26 cellular contexts compared by ENCODE assay signal in genomic region chr3:38254872-38255271, GRCh38. TPM values are rescaled to one million over a fixed set of nuclear protein-coding genes. Genes with fewer than 3 reads are reported as not detected.
DNase-seq lines count a peak whose midpoint lies in the region; ATAC-seq, FAIRE-seq and TF ChIP-seq lines count a peak whose summit lies in the region.
"Had no signal": no experiment of that assay in that cellular context is flagged by ENCODE, and none has a peak within 500 bp of the region (broad histone marks: within the 10 kb centered on the region; RNA-seq: fewer than 3 reads in every experiment).

No MANE protein-coding gene starts in this region.

- in situ Hi-C loops in K562 (cut with MboI): no loop called here

- H3K4me3 ChIP-seq in breast epithelium: no peak overlapping the region
- H3K4me3 ChIP-seq in K562: no peak overlapping the region
- no peak overlapping the region for H3K4me3 ChIP-seq in subcutaneous abdominal adipose tissue (ENCODE audit: low read depth in 1 of 5, low read length in 5 of 5)
- H3K4me3 ChIP-seq: PC-9, SJCRH30 had no signal

- TF ChIP-seq CTCF in MCF 10A (IDR thresholded peaks at IDR 0.05; ENCODE audit: unreplicated experiment) (no peak), breast epithelium (IDR thresholded peaks at IDR 0.05) (no peak), K562 (IDR thresholded peaks at IDR 0.05 in 2 of 3, conservative IDR thresholded peaks at IDR 0.05 in 1 of 3; ENCODE audit: insufficient read depth in 2 of 3, low read depth in 1 of 3, low read length in 3 of 3) (no peak)

- no peaks in the 10 kb centered on the region for H3K27me3 ChIP-seq in breast epithelium
- no peaks in the 10 kb centered on the region for H3K27me3 ChIP-seq in K562 (ENCODE audit: control insufficient read depth in 2 of 2, insufficient read depth in 2 of 2, low read length in 2 of 2)
- H3K27me3 ChIP-seq in subcutaneous abdominal adipose tissue (ENCODE audit: control insufficient read depth in 5 of 5, insufficient read depth in 4 of 5, low read length in 5 of 5): no peaks in the 10 kb centered on the region
- H3K27me3 ChIP-seq: SJCRH30 had no signal

- H3K27ac Mint-ChIP-seq in activated CD4-positive, alpha-beta T cell treated with anti-CD3 and anti-CD28 coated beads for 36 hours: no peak overlapping the region
- H3K27ac Mint-ChIP-seq in MCF 10A (ENCODE audit: low read depth, unreplicated experiment): no peak overlapping the region

- TF ChIP-seq POLR2A in breast epithelium (IDR thresholded peaks at IDR 0.05): no peak
- no peak for TF ChIP-seq POLR2A in K562 (conservative IDR thresholded peaks at IDR 0.05)

- peak; percentile 16 for DNase-seq in activated CD4-positive, alpha-beta T cell treated with anti-CD3 and anti-CD28 coated beads for 36 hours
- DNase-seq in activated CD4-positive, alpha-beta T cell treated with anti-CD3 and anti-CD28 coated beads for 4 hours: no peak
- DNase-seq in MCF 10A (ENCODE audit: unreplicated experiment): no peak
- no peak for DNase-seq in breast epithelium (ENCODE audit: low spot score in 2 of 2)
- no peak for DNase-seq in K562 (ENCODE audit: extremely low read depth in 1 of 4, low spot score in 3 of 4)
- DNase-seq in cortex of kidney (lab: John Stamatoyannopoulos, UW): no peak
- DNase-seq: 8988T, DMS153, DND-41, GOT3, HCEC 1CT, IMR-90, NCI-H1048, NCI-H1417, NCI-H1694, NCI-H2081, NCI-H2227 treated with DMSO at 0.1 percent for 48 hours, NCI-H526 treated with DMSO at 0.1 percent for 48 hours, PC-9, SJCRH30 had no signal

- CTCF ChIA-PET in activated CD4-positive, alpha-beta T cell treated with anti-CD3 and anti-CD28 coated beads for 36 hours (lab: Charles Lee): no interaction called here
- CTCF ChIA-PET in MCF 10A (lab: Yijun Ruan, JAX): interaction anchor here (0.5 to 0.8 kb wide), 2 partner anchors 32 to 84 kb away, joined by 3 to 4 read pairs; no protein-coding TSS in a partner anchor
- CTCF ChIA-PET in K562 (lab: Yijun Ruan, JAX; ENCODE audit: low intra/inter-chr PET ratio): no interaction called here

- no peak for TF ChIP-seq EP300 in K562 (IDR thresholded peaks at IDR 0.05; ENCODE audit: low read length)

- H4K20me1 ChIP-seq in K562 (replicated peaks; ENCODE audit: control insufficient read depth, insufficient read depth, low read length): no peaks in the 10 kb centered on the region

- H3K36me3 ChIP-seq in breast epithelium: peaks cover 6% of the 10 kb centered on the region
- peaks cover 52% of the 10 kb centered on the region for H3K36me3 ChIP-seq in K562 (ENCODE audit: control insufficient read depth, insufficient read depth, low read length)
- peaks cover 24 to 48% (median 39%) of the 10 kb centered on the region in 5 donors for H3K36me3 ChIP-seq in subcutaneous abdominal adipose tissue (ENCODE audit: control insufficient read depth in 5 of 5, insufficient read depth in 5 of 5, low read length in 5 of 5)
- H3K36me3 ChIP-seq: SJCRH30 had no signal

- no peak overlapping the region for H3K4me2 ChIP-seq in K562 (ENCODE audit: insufficient read depth, low read length)
- H3K4me2 ChIP-seq: KMS-11, PC-9 had no signal

- WGBS in K562 (ENCODE audit: insufficient coverage, low coverage, missing lambda C conversion rate): 60% methylated on average over 2 of the region's 2 CpGs

- intact Hi-C loops in activated CD4-positive, alpha-beta T cell treated with anti-CD3 and anti-CD28 coated beads for 36 hours (cut with DNase I, micrococcal nuclease): no loop called here
- intact Hi-C loops in MCF 10A (cut with micrococcal nuclease): no loop called here
- intact Hi-C loops in breast epithelium (cut with DNase I; ENCODE audit: low total_unique reads): no loop called here
- intact Hi-C loops in K562 (cut with micrococcal nuclease): loop anchor here (10.0 kb wide), 1 partner anchor 120 kb away; the partner anchor contains the start of genes ACAA1 and MYD88

- no peaks in the 10 kb centered on the region for H3K9me1 ChIP-seq in K562 (ENCODE audit: control insufficient read depth, insufficient read depth, low read length)

- POLR2A ChIA-PET in activated CD4-positive, alpha-beta T cell treated with anti-CD3 and anti-CD28 coated beads for 36 hours (lab: Charles Lee): no interaction called here
- POLR2A ChIA-PET in MCF 10A (lab: Yijun Ruan, JAX) (no interaction called here), K562 (lab: Yijun Ruan, JAX) (interaction anchor here (1.0 kb wide), 1 partner anchor 17 kb away, joined by 3 read pairs; no protein-coding TSS in a partner anchor)

- peaks cover 45% of the 10 kb centered on the region for H3K4me1 Mint-ChIP-seq in activated CD4-positive, alpha-beta T cell treated with anti-CD3 and anti-CD28 coated beads for 36 hours
- H3K4me1 Mint-ChIP-seq in MCF 10A (ENCODE audit: insufficient read depth, unreplicated experiment): no peaks in the 10 kb centered on the region

- ATAC-seq in activated CD4-positive, alpha-beta T cell treated with anti-CD3 and anti-CD28 coated beads for 36 hours: peak; percentile 67
- ATAC-seq in K562 (no peak; the same call in 2 of the 3 replicates), HG03469 (IDR thresholded peaks at IDR 0.05; ENCODE audit: unreplicated experiment) (no peak)
- ATAC-seq: Right ventricle myocardium inferior had no signal

- BruUV-seq in MCF 10A (replicated peaks; lab: Mats Ljungman, UMichigan) (TSS peak; percentile 24), K562 (replicated peaks; lab: Mats Ljungman, UMichigan) (no TSS peak)

- no peaks in the 10 kb centered on the region for H3K9me3 Mint-ChIP-seq in activated CD4-positive, alpha-beta T cell treated with anti-CD3 and anti-CD28 coated beads for 36 hours (ENCODE audit: low read depth)
- no peaks in the 10 kb centered on the region for H3K9me3 Mint-ChIP-seq in MCF 10A (ENCODE audit: unreplicated experiment)

- no peak for TF ChIP-seq RAD21 in K562 (CRISPR knock-in tag; conservative IDR thresholded peaks at IDR 0.05 in 1 of 2, IDR thresholded peaks at IDR 0.05 in 1 of 2)

- H3K9ac ChIP-seq in K562 (ENCODE audit: insufficient read depth in 1 of 2, low read depth in 2 of 2, low read length in 2 of 2): no peak overlapping the region
- no peak overlapping the region for H3K9ac ChIP-seq in subcutaneous abdominal adipose tissue (ENCODE audit: low read length in 5 of 5)
- H3K9ac ChIP-seq: KMS-11 had no signal

- H3K4me3 Mint-ChIP-seq in activated CD4-positive, alpha-beta T cell treated with anti-CD3 and anti-CD28 coated beads for 36 hours: no peak overlapping the region
- H3K4me3 Mint-ChIP-seq in MCF 10A (ENCODE audit: unreplicated experiment): no peak overlapping the region

- no peaks in the 10 kb centered on the region for H3K9me3 ChIP-seq in breast epithelium
- no peaks in the 10 kb centered on the region for H3K9me3 ChIP-seq in K562 (replicated peaks; ENCODE audit: control insufficient read depth, insufficient read depth, low read depth, low read length)
- H3K9me3 ChIP-seq in subcutaneous abdominal adipose tissue (ENCODE audit: control insufficient read depth in 5 of 5, low read length in 5 of 5): no peaks in the 10 kb centered on the region
- H3K9me3 ChIP-seq: SJCRH30 had no signal

- no peaks in the 10 kb centered on the region for H3K79me2 ChIP-seq in K562 (ENCODE audit: control insufficient read depth, insufficient read depth, low read length)

- no peaks in the 10 kb centered on the region for H3K27me3 Mint-ChIP-seq in activated CD4-positive, alpha-beta T cell treated with anti-CD3 and anti-CD28 coated beads for 36 hours
- H3K27me3 Mint-ChIP-seq in MCF 10A (ENCODE audit: insufficient read depth, unreplicated experiment): no peaks in the 10 kb centered on the region

- H3K4me1 ChIP-seq in breast epithelium: no peaks in the 10 kb centered on the region
- 0 out of 5 replicates have a peak, but pooled peaks cover 0 to 3% of the 10 kb centered on the region in 2 experiments for H3K4me1 ChIP-seq in K562 (replicated peaks in 1 of 2; ENCODE audit: control insufficient read depth in 2 of 2, insufficient read depth in 2 of 2, low read length in 2 of 2)
- peaks cover 3 to 27% (median 19%) of the 10 kb centered on the region in 5 donors for H3K4me1 ChIP-seq in subcutaneous abdominal adipose tissue (ENCODE audit: control insufficient read depth in 5 of 5, insufficient read depth in 5 of 5, low read length in 5 of 5)
- H3K4me1 ChIP-seq: SJCRH30 had no signal

- H3K27ac ChIP-seq in breast epithelium (no peak overlapping the region), K562 (ENCODE audit: extremely low read depth, low read depth, low read length) (no peak overlapping the region), subcutaneous abdominal adipose tissue (ENCODE audit: low read depth, low read length) (peak overlapping the region; percentile 68)
- H3K27ac ChIP-seq: KMS-11, PC-9, SJCRH30 had no signal

- peaks cover 47% of the 10 kb centered on the region for H3K36me3 Mint-ChIP-seq in activated CD4-positive, alpha-beta T cell treated with anti-CD3 and anti-CD28 coated beads for 36 hours (ENCODE audit: low read depth)
- H3K36me3 Mint-ChIP-seq in MCF 10A (ENCODE audit: insufficient read depth, unreplicated experiment): peaks cover 71% of the 10 kb centered on the region

- no peak overlapping the region for H2AFZ ChIP-seq in K562 (ENCODE audit: low read depth, low read length)
- H2AFZ ChIP-seq: PC-9 had no signal

- FAIRE-seq in K562 (lab: Jason Lieb, UNC): no peak
- FAIRE-seq: GM18507 had no signal

RNA-seq across cellular contexts. Expression of gene SLC22A13, which starts 10.7 kb away (rescaled TPM):
- under 1 TPM; 0.21 TPM for total RNA-seq in activated CD4-positive, alpha-beta T cell treated with anti-CD3 and anti-CD28 coated beads for 36 hours
- total RNA-seq in MCF 10A (2022) (1.7 and 1.9 TPM in 2 replicates), breast epithelium (under 1 TPM in 2 of 3 donors, not detected in 1; 0.48 to 0.59 TPM), K562 (2014; rRNA removed) (not detected in 2 replicates), K562 (2014; rRNA removed; fragmentation: Illumina TruSeq; extraction: Trizol) (0.13 and 0.18 TPM in 2 replicates), K562 (2015; rRNA removed; fragmentation: Illumina TruSeq; extraction: Trizol) (0.30 and 0.36 TPM in 2 replicates), K562 (2021) (0.29 and 0.49 TPM in 2 replicates)
- 0.79 and 2.3 TPM in 2 replicates for total RNA-seq in K562 (2011; cell fraction: chromatin; rRNA removed; ENCODE audit: low replicate concordance)
- total RNA-seq in K562 (2011; cell fraction: nucleolus; rRNA removed): 0.92 and 1.8 TPM in 2 replicates
- 0.88 and 1.6 TPM in 2 replicates for total RNA-seq in K562 (2011; cell fraction: nucleoplasm; rRNA removed)
- polyA plus RNA-seq in K562 (2011; rRNA removed) (0.15 and 0.19 TPM in 2 replicates), K562 (2014; fragmentation: Illumina TruSeq; extraction: Trizol) (0.07 and 0.15 TPM in 2 replicates), K562 (2014; fragmentation: Nextera tagmentation; extraction: Ambion mirVana) (not detected), K562 (2014; rRNA removed) (0.09 TPM in 1 of 2 replicates, not detected in the other)
- polyA plus RNA-seq in K562 (2011; cell fraction: cytosol; rRNA removed): 0.07 and 0.19 TPM in 2 replicates
- 1.2 and 1.3 TPM in 2 replicates for polyA plus RNA-seq in K562 (2011; cell fraction: nucleus; rRNA removed)
- polyA plus RNA-seq in K562 (2012): 0.25 and 0.28 TPM in 2 replicates
- polyA minus RNA-seq in K562 (2011; rRNA and poly(A)+ RNA removed): 0.27 and 0.46 TPM in 2 replicates
- not detected in 2 replicates for polyA minus RNA-seq in K562 (2011; cell fraction: cytosol; rRNA and poly(A)+ RNA removed)
- 0.56 and 0.81 TPM in 2 replicates for polyA minus RNA-seq in K562 (2011; cell fraction: nucleus; rRNA and poly(A)+ RNA removed)
- total RNA-seq: Right ventricle myocardium inferior, RPMI7951 had no signal

RNA-seq across cellular contexts. Expression of gene SLC22A14, which starts 27.2 kb away (rescaled TPM):
- total RNA-seq in activated CD4-positive, alpha-beta T cell treated with anti-CD3 and anti-CD28 coated beads for 36 hours: not detected
- total RNA-seq in MCF 10A (2022): 0.44 and 0.64 TPM in 2 replicates
- under 1 TPM in 1 of 3 donors, not detected in 2; 0.29 TPM for total RNA-seq in breast epithelium
- not detected in 2 replicates for total RNA-seq in K562 (2011; cell fraction: chromatin; rRNA removed; ENCODE audit: low replicate concordance)
- not detected in 2 replicates for total RNA-seq in K562 (2011; cell fraction: nucleolus; rRNA removed)
- not detected in 2 replicates for total RNA-seq in K562 (2011; cell fraction: nucleoplasm; rRNA removed)
- total RNA-seq in K562 (2014; rRNA removed): not detected in 2 replicates
- not detected in 2 replicates for total RNA-seq in K562 (2014; rRNA removed; fragmentation: Illumina TruSeq; extraction: Trizol)
- total RNA-seq in K562 (2015; rRNA removed; fragmentation: Illumina TruSeq; extraction: Trizol): 0.07 TPM in 1 of 2 replicates, not detected in the other
- not detected in 2 replicates for total RNA-seq in K562 (2021)
- polyA plus RNA-seq in K562 (2011; rRNA removed): 0.04 TPM in 1 of 2 replicates, not detected in the other
- polyA plus RNA-seq in K562 (2011; cell fraction: cytosol; rRNA removed): not detected in 2 replicates
- polyA plus RNA-seq in K562 (2011; cell fraction: nucleus; rRNA removed): 0.10 and 0.21 TPM in 2 replicates
- polyA plus RNA-seq in K562 (2012): 0.08 and 0.10 TPM in 2 replicates
- polyA plus RNA-seq in K562 (2014; fragmentation: Illumina TruSeq; extraction: Trizol): not detected in 2 replicates
- polyA plus RNA-seq in K562 (2014; fragmentation: Nextera tagmentation; extraction: Ambion mirVana): under 1 TPM in 1 of 2 experiments, not detected in 1; 0.03 TPM
- 0.07 TPM in 1 of 2 replicates, not detected in the other for polyA plus RNA-seq in K562 (2014; rRNA removed)
- polyA minus RNA-seq in K562 (2011; rRNA and poly(A)+ RNA removed): 0.45 TPM in 1 of 2 replicates, not detected in the other
- not detected in 2 replicates for polyA minus RNA-seq in K562 (2011; cell fraction: cytosol; rRNA and poly(A)+ RNA removed)
- polyA minus RNA-seq in K562 (2011; cell fraction: nucleus; rRNA and poly(A)+ RNA removed): not detected in 2 replicates
- total RNA-seq: PC-9, Right ventricle myocardium inferior, SJCRH30 had no signal
